In genomic region chr1:147514233-147514632, GRCh38 we compare ENCODE assay signal across 26 cellular contexts.
"Had no signal": no experiment of that assay in that cellular context is flagged by ENCODE, and none has a peak within 500 bp of the region (broad histone marks: within the 10 kb centered on the region; RNA-seq: fewer than 3 reads in every experiment).

No MANE protein-coding gene starts in this region.

- H3K27me3 ChIP-seq: brain microvascular endothelial cell, esophagus muscularis mucosa had no signal

- ATAC-seq: activated T-cell treated with anti-CD3 and anti-CD28 coated beads, Interleukin-2, amount 50 U/mL, for 4 hours; activated T-helper 17 cell treated with anti-CD3 and anti-CD28 coated beads, Interleukin-2, amount 50 U/mL, for 72 hours; effector memory CD8-positive, alpha-beta T cell; T-helper 17 cell; WTC11 had no signal

- DNase-seq: activated CD4-positive, alpha-beta memory T cell treated with anti-CD3 and anti-CD28 coated beads, Interleukin-2, amount 10 ng/mL, durations not matched to agents 7 days and 5 days; activated CD4-positive, alpha-beta T cell treated with anti-CD3 and anti-CD28 coated beads for 1 hour; activated CD4-positive, alpha-beta T cell treated with anti-CD3 and anti-CD28 coated beads for 4 hours; activated CD4-positive, alpha-beta T cell treated with anti-CD3 and anti-CD28 coated beads, Interleukin-2, amount 10 ng/mL, durations not matched to agents 7 days and 5 days; activated CD4-positive, alpha-beta T cell treated with anti-CD3 and anti-CD28 coated beads, Interleukin-2, amount 50 U/mL, for 4 hours; activated effector memory CD4-positive, alpha-beta T cell treated with Interleukin-2 at 50 U/mL for 16 hours; activated gamma-delta T cell treated with Interleukin-2 at 50 U/mL for 16 hours; activated naive CD4-positive, alpha-beta T cell treated with anti-CD3 and anti-CD28 coated beads, Interleukin-2, amount 50 U/mL, for 16 hours; activated naive CD4-positive, alpha-beta T cell treated with Interleukin-2 at 50 U/mL for 16 hours; activated T-cell treated with anti-CD3 and anti-CD28 coated beads, Interleukin-2, amount 50 U/mL, for 4 hours; amniotic stem cell; anterior cingulate cortex; brain microvascular endothelial cell; dorsolateral prefrontal cortex; effector memory CD8-positive, alpha-beta T cell; erythroblast; foreskin melanocyte; head of caudate nucleus; T-helper 1 cell; T-helper 17 cell had no signal

- H3K9me3 ChIP-seq: esophagus muscularis mucosa had no signal

- H3K4me3 ChIP-seq: coronary artery, dorsolateral prefrontal cortex, esophagus muscularis mucosa had no signal

- FAIRE-seq: astrocyte, bronchial epithelial cell had no signal

- H3K27ac ChIP-seq: brain microvascular endothelial cell, coronary artery, dorsolateral prefrontal cortex, esophagus muscularis mucosa had no signal

- H3K36me3 ChIP-seq: brain microvascular endothelial cell, esophagus muscularis mucosa had no signal
